ENCODE assay signal across 8 cellular contexts in genomic region chr17:42659079-42659931, GRCh38. TPM values are rescaled to one million over a fixed set of nuclear protein-coding genes. Genes with fewer than 3 reads are reported as not detected.
DNase-seq lines count a peak whose midpoint lies in the region; ATAC-seq and TF ChIP-seq lines count a peak whose summit lies in the region.

TSS of gene TUBG2 (plus strand) at chr17:42659284. CDS start at chr17:42659504, 220 bp downstream.

- H3K27me3 ChIP-seq in thyroid gland: no peaks in the 10 kb centered on the region

- peak within 1 kb of the TSS; percentile 94 for H3K27ac Mint-ChIP-seq in osteocyte (ENCODE audit: unreplicated experiment)

- H3K27ac ChIP-seq in 22Rv1: peak within 1 kb of the TSS; percentile 72
- peak within 1 kb of the TSS; percentile 32 to 80 (median 77) for H3K27ac ChIP-seq in thyroid gland

- intact Hi-C loops in head of caudate nucleus (cut with DNase I): no loop called here
- intact Hi-C loops in thyroid gland (cut with DNase I): no loop called here

- H3K4me3 ChIP-seq in NB4 (ENCODE audit: low read depth, low read length) (peak within 1 kb of the TSS; percentile 69), thyroid gland (replicated peaks in 1 of 3) (peak within 1 kb of the TSS; percentile 59 to 74 (median 62))

- H3K27me3 Mint-ChIP-seq in osteocyte (ENCODE audit: unreplicated experiment): no peaks in the 10 kb centered on the region

- peak; percentile 61 for ATAC-seq in GM18511 (IDR thresholded peaks at IDR 0.05; ENCODE audit: unreplicated experiment)

- WGBS in thyroid gland, 2 donors: 0 to 1% methylated on average over 14 to 32 of the region's 59 CpGs

- peaks cover 6 to 7% of the 10 kb centered on the region in 2 donors for H3K4me1 ChIP-seq in thyroid gland

- peaks cover 0 to 11% of the 10 kb centered on the region in 2 donors for H3K36me3 ChIP-seq in thyroid gland

- H3K4me3 Mint-ChIP-seq in osteocyte (ENCODE audit: unreplicated experiment): peak within 1 kb of the TSS; percentile 91

- peaks cover 12% of the 10 kb centered on the region for H3K36me3 Mint-ChIP-seq in osteocyte (ENCODE audit: unreplicated experiment)

- no peaks in the 10 kb centered on the region for H3K9me3 Mint-ChIP-seq in osteocyte (ENCODE audit: unreplicated experiment)

- TF ChIP-seq CTCF in 22Rv1 (IDR thresholded peaks at IDR 0.05) (no peak), NB4 (IDR thresholded peaks at IDR 0.05; ENCODE audit: low read depth, low read length) (no peak), osteocyte (IDR thresholded peaks at IDR 0.05) (no peak), thyroid gland (IDR thresholded peaks at IDR 0.05) (peak in 1 of 6 experiments; percentile 11)

- TF ChIP-seq POLR2A in NB4 (IDR thresholded peaks at IDR 0.05; ENCODE audit: extremely low read depth, insufficient read length): peak; percentile 12
- TF ChIP-seq POLR2A in thyroid gland (IDR thresholded peaks at IDR 0.05): peak in 1 of 2 donors; percentile 92

- DNase-seq in NB4 (ENCODE audit: low read depth) (peak; percentile 83), SKM-1 (lab: John Stamatoyannopoulos, UW; ENCODE audit: unreplicated experiment) (peak; percentile 48), head of caudate nucleus (peak; percentile 72 to 96 (median 91)), osteocyte (ENCODE audit: extremely low spot score, unreplicated experiment) (peak; percentile 97), thyroid gland (peak; percentile 93 to 94)
- DNase-seq in activated naive CD8-positive, alpha-beta T cell treated with anti-CD3 and anti-CD28 coated beads, Interleukin-2, amount 50 U/mL, for 16 hours (ENCODE audit: low read depth, low spot score): peak; percentile 50

- peaks cover 22% of the 10 kb centered on the region for H3K4me1 Mint-ChIP-seq in osteocyte (ENCODE audit: unreplicated experiment)

- no peaks in the 10 kb centered on the region for H3K9me3 ChIP-seq in thyroid gland

RNA-seq across cellular contexts. Expression of gene TUBG2, which starts in this region (rescaled TPM):
- total RNA-seq in osteocyte (32.8 and 33.3 TPM in 2 replicates), thyroid gland (10 to 100 TPM; 20.4 to 38.7 (median 24.4) TPM)

Comparison
In these comparisons a context has a peak if more than half of its experiments do, and no peak if none do; other contexts are left out.
1. Peak in every context shown above with its lines: DNase-seq, ATAC-seq, H3K4me3 ChIP-seq and H3K27ac ChIP-seq.